11 cellular contexts compared by ENCODE assay signal in the genomic region with DNA sequence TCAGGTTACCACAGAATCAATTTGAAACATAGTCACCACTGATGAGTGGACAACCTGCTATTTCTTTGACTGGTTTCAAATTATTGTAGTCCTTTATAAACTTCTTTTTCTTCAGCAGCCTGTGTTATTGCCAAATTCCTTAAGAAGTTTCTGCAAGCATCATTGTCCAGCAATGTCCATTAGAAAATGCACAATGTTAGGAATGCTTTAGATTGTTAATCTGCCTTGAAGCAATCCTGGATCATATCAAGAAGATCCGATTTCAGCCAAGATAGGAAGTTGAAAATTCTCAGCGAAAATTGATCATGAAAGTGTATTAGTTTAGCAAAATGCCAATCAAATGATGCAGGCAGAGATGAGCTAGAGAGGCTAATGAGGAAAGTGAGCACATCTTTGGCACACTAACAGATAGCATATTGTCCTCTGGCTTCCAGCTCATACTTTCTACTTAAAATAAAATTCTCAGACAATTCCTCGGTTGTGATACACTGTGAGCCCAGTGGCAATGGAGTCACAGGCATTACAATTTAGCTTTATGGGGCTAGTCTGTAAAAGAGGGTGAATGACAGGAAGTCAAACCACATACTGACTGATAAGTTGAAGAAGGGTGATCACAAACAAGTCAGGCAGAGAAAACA.
DNase-seq lines count a peak whose midpoint lies in the region; ATAC-seq and TF ChIP-seq lines count a peak whose summit lies in the region.
"Had no signal": no experiment of that assay in that cellular context is flagged by ENCODE, and none has a peak within 500 bp of the region (broad histone marks: within the 10 kb centered on the region; RNA-seq: fewer than 3 reads in every experiment).

No MANE protein-coding gene starts in this region.

- no peaks in the 10 kb centered on the region for H3K9me3 ChIP-seq in MG63
- H3K9me3 ChIP-seq: colonic mucosa had no signal

- H3K4me3 ChIP-seq in MG63 (no peak overlapping the region), choroid plexus epithelial cell (ENCODE audit: low read depth, low read length) (no peak overlapping the region)
- H3K4me3 ChIP-seq: colonic mucosa had no signal

- no peak for TF ChIP-seq CTCF in choroid plexus epithelial cell (conservative IDR thresholded peaks at IDR 0.05; ENCODE audit: low read depth, low read length)

- peak; percentile 56 for DNase-seq in Ammon's horn (ENCODE audit: low spot score)
- DNase-seq in MG63 = peak; percentile 41
- peak; percentile 66 for DNase-seq in choroid plexus epithelial cell (ENCODE audit: low read depth)
- peak; percentile 51 for DNase-seq in midbrain (lab: John Stamatoyannopoulos, UW)
- DNase-seq in NCI-H1105 treated with DMSO at 0.1 percent for 48 hours (lab: John Stamatoyannopoulos, UW) = no peak
- no peak for DNase-seq in LoVo (ENCODE audit: low spot score)
- DNase-seq in kidney tubule cell (ENCODE audit: low spot score) = no peak
- DNase-seq: colonic mucosa, NCI-H2107 had no signal

- no peaks in the 10 kb centered on the region for H3K27me3 ChIP-seq in MG63
- H3K27me3 ChIP-seq: colonic mucosa had no signal

- no peak for ATAC-seq in HG03571 (IDR thresholded peaks at IDR 0.05; ENCODE audit: unreplicated experiment)
- ATAC-seq: activated T-helper 17 cell treated with anti-CD3 and anti-CD28 coated beads, Interleukin-2, amount 50 U/mL, for 72 hours had no signal

- H3K36me3 ChIP-seq in MG63 = no peaks in the 10 kb centered on the region
- H3K36me3 ChIP-seq: colonic mucosa had no signal

Comparison
In these comparisons a context has a peak if more than half of its experiments do, and no peak if none do; other contexts are left out.
1. DNase-seq: peak in Ammon's horn (single experiment), MG63 (single experiment), choroid plexus epithelial cell (single experiment) and midbrain (single experiment); none in NCI-H1105 treated with DMSO at 0.1 percent for 48 hours (single experiment), LoVo (single experiment) and kidney tubule cell (single experiment).